Comparison of ENCODE assay signal across 23 cellular contexts in the genomic region with DNA sequence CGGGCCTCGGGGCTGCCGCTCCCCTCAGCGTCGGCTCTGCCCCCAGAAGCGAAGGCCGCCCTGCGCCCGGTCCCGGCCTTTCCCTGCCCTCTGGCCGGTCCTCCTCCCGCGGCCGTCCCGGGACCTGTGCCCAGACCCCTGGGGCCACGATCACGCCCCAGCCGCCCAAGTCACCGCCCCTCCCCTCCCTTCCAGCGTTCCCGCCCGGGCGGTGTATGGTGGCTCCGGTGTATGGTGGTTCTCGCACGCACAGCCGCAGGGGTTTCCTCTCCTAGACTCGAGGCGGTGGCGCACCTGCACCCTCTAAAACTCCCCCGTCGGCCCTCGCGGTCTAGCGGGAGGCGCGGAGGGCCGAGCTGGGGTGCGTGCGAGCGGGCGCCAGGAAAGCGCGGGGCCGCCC. TPM values are rescaled to one million over a fixed set of nuclear protein-coding genes. Genes with fewer than 3 reads are reported as not detected.
"Had no signal": no experiment of that assay in that cellular context is flagged by ENCODE, and none has a peak within 500 bp of the region (broad histone marks: within the 10 kb centered on the region; RNA-seq: fewer than 3 reads in every experiment).

No MANE protein-coding gene starts in this region.

- H3K27ac ChIP-seq: colonic mucosa, epithelial cell of prostate, foreskin keratinocyte, parathyroid adenoma, spleen, transverse colon, uterus had no signal

- H3K36me3 ChIP-seq: uterus had no signal

- H3K4me3 Mint-ChIP-seq: activated B cell treated with CpG ODN at 0.5 μM for 24 hours; activated CD4-positive, alpha-beta memory T cell treated with anti-CD3 and anti-CD28 coated beads, Interleukin-2, amount 10 ng/mL, durations not matched to agents 7 days and 5 days; activated CD8-positive, alpha-beta memory T cell treated with anti-CD3 and anti-CD28 coated beads, Interleukin-2, amount 10 ng/mL, durations not matched to agents 7 days and 5 days; activated naive CD8-positive, alpha-beta T cell; endodermal cell; mesothelial cell of epicardium; natural killer cell treated with Interleukin-12 subunit alpha and Interleukin-12 subunit beta and Interleukin-15 and Interleukin-18, amount 100 ng/mL, for 72 hours; stimulated activated naive B cell treated with anti-CD40 and anti-IgM and Interleukin-4, amounts not matched to agents 10 μg/mL and 1 μg/mL and 100 μg/mL, for 72 hours had no signal

- DNase-seq: activated B cell treated with CpG ODN at 0.5 μM for 24 hours; activated CD4-positive, alpha-beta memory T cell treated with anti-CD3 and anti-CD28 coated beads, Interleukin-2, amount 10 ng/mL, durations not matched to agents 7 days and 5 days; activated CD4-positive, alpha-beta T cell treated with anti-CD3 and anti-CD28 coated beads for 48 hours; activated CD8-positive, alpha-beta memory T cell treated with anti-CD3 and anti-CD28 coated beads, Interleukin-2, amount 10 ng/mL, durations not matched to agents 7 days and 5 days; central memory CD4-positive, alpha-beta T cell; colonic mucosa; endodermal cell; foreskin keratinocyte; glutamatergic neuron; islet precursor cell; spleen; stimulated activated CD4-positive, alpha-beta T cell treated with anti-CD3 and anti-CD28 coated beads, Interleukin-4, amount 100 ng/mL, for 4 hours; stimulated activated naive B cell treated with anti-CD40 and anti-IgM and Interleukin-4, amounts not matched to agents 10 μg/mL and 1 μg/mL and 100 μg/mL, for 72 hours; transverse colon; uterus had no signal

- H3K4me1 ChIP-seq: colonic mucosa, foreskin keratinocyte, spleen, transverse colon, uterus had no signal

- H3K27me3 ChIP-seq: colonic mucosa, foreskin keratinocyte, spleen, transverse colon, uterus had no signal

- H3K4me3 ChIP-seq: colonic mucosa, spleen, transverse colon, uterus had no signal

- H3K27me3 Mint-ChIP-seq: activated B cell treated with CpG ODN at 0.5 μM for 24 hours; activated CD4-positive, alpha-beta memory T cell treated with anti-CD3 and anti-CD28 coated beads, Interleukin-2, amount 10 ng/mL, durations not matched to agents 7 days and 5 days; activated CD8-positive, alpha-beta memory T cell treated with anti-CD3 and anti-CD28 coated beads, Interleukin-2, amount 10 ng/mL, durations not matched to agents 7 days and 5 days; activated naive CD8-positive, alpha-beta T cell; natural killer cell treated with Interleukin-12 subunit alpha and Interleukin-12 subunit beta and Interleukin-15 and Interleukin-18, amount 100 ng/mL, for 72 hours; stimulated activated naive B cell treated with anti-CD40 and anti-IgM and Interleukin-4, amounts not matched to agents 10 μg/mL and 1 μg/mL and 100 μg/mL, for 72 hours had no signal

- H3K27ac Mint-ChIP-seq: activated B cell treated with CpG ODN at 0.5 μM for 24 hours; activated CD4-positive, alpha-beta memory T cell treated with anti-CD3 and anti-CD28 coated beads, Interleukin-2, amount 10 ng/mL, durations not matched to agents 7 days and 5 days; activated CD8-positive, alpha-beta memory T cell treated with anti-CD3 and anti-CD28 coated beads, Interleukin-2, amount 10 ng/mL, durations not matched to agents 7 days and 5 days; activated naive CD8-positive, alpha-beta T cell; brain; endodermal cell; mesothelial cell of epicardium; natural killer cell treated with Interleukin-12 subunit alpha and Interleukin-12 subunit beta and Interleukin-15 and Interleukin-18, amount 100 ng/mL, for 72 hours; stimulated activated naive B cell treated with anti-CD40 and anti-IgM and Interleukin-4, amounts not matched to agents 10 μg/mL and 1 μg/mL and 100 μg/mL, for 72 hours had no signal

- ATAC-seq: activated CD8-positive, alpha-beta memory T cell treated with anti-CD3 and anti-CD28 coated beads, Interleukin-2, amount 10 ng/mL, durations not matched to agents 7 days and 5 days; foreskin keratinocyte; natural killer cell treated with Interleukin-12 subunit alpha and Interleukin-12 subunit beta and Interleukin-15 and Interleukin-18, amount 100 ng/mL, for 72 hours; stimulated activated naive B cell treated with anti-CD40 and anti-IgM and Interleukin-4, amounts not matched to agents 10 μg/mL and 1 μg/mL and 100 μg/mL, for 72 hours had no signal

- H3K4me1 Mint-ChIP-seq: activated CD4-positive, alpha-beta memory T cell treated with anti-CD3 and anti-CD28 coated beads, Interleukin-2, amount 10 ng/mL, durations not matched to agents 7 days and 5 days; activated CD8-positive, alpha-beta memory T cell treated with anti-CD3 and anti-CD28 coated beads, Interleukin-2, amount 10 ng/mL, durations not matched to agents 7 days and 5 days; endodermal cell; mesothelial cell of epicardium had no signal

RNA-seq across cellular contexts. Expression of a gene that starts 38.8 kb away (rescaled TPM):
- total RNA-seq: activated B cell treated with CpG ODN at 0.5 μM for 24 hours, endodermal cell, foreskin keratinocyte, lung microvascular endothelial cell, mesothelial cell of epicardium had no signal
- polyA plus RNA-seq: fibroblast of lung, foreskin keratinocyte had no signal
